In genomic region chr7:106057962-106058901, GRCh38 we compare ENCODE assay signal across 9 cellular contexts. TPM values are rescaled to one million over a fixed set of nuclear protein-coding genes. Genes with fewer than 3 reads are reported as not detected.
DNase-seq lines count a peak whose midpoint lies in the region; ATAC-seq and TF ChIP-seq lines count a peak whose summit lies in the region.
"Had no signal": no experiment of that assay in that cellular context is flagged by ENCODE, and none has a peak within 500 bp of the region (broad histone marks: within the 10 kb centered on the region; RNA-seq: fewer than 3 reads in every experiment).

No MANE protein-coding gene starts in this region.

- no peak overlapping the region for H3K27ac ChIP-seq in lung (ENCODE audit: low read depth in 1 of 2, low read length in 1 of 2)

- CTCF ChIA-PET in WTC11 (lab: Charles Lee): interaction anchor here (0.6 to 4.4 kb wide), 4 partner anchors 18 to 99 kb away, joined by 3 to 44 read pairs (median 4); no protein-coding TSS in a partner anchor

- H3K4me1 Mint-ChIP-seq in WTC11 (peaks cover 29% of the 10 kb centered on the region), mesothelial cell of epicardium (peaks cover 24% of the 10 kb centered on the region)

- peaks cover 0 to 3% of the 10 kb centered on the region in 2 donors for H3K4me1 ChIP-seq in lung (ENCODE audit: control insufficient read depth in 2 of 2, insufficient read depth in 2 of 2, low read length in 2 of 2)

- no peak overlapping the region for H3K4me3 ChIP-seq in lung

- H3K27ac Mint-ChIP-seq in WTC11 (no peak overlapping the region), mesothelial cell of epicardium (no peak overlapping the region)
- H3K27ac Mint-ChIP-seq: dendritic cell treated with granulocyte-macrophage colony-stimulating factor and Interleukin-4, amounts not matched to agents 40 ng/mL and 50 ng/mL, for 4 days had no signal

- H3K27me3 Mint-ChIP-seq in WTC11 (ENCODE audit: low read depth) (peaks cover 3% of the 10 kb centered on the region; the same call in 1 of the 2 replicates), mesothelial cell of epicardium (ENCODE audit: low read depth) (peaks cover 7% of the 10 kb centered on the region)

- POLR2A ChIA-PET in WTC11 (lab: Charles Lee): interaction anchor here (0.9 kb wide), 1 partner anchor 37 kb away, joined by 3 read pairs; no protein-coding TSS in a partner anchor

- H3K9me3 ChIP-seq in lung (ENCODE audit: control insufficient read depth in 2 of 2, insufficient read depth in 1 of 2, low read length in 1 of 2): no peaks in the 10 kb centered on the region

- no peaks in the 10 kb centered on the region for H3K36me3 ChIP-seq in lung (ENCODE audit: control insufficient read depth in 2 of 2, insufficient read depth in 2 of 2, low read length in 2 of 2)

- H3K4me3 Mint-ChIP-seq in WTC11 (no peak overlapping the region), mesothelial cell of epicardium (no peak overlapping the region)
- H3K4me3 Mint-ChIP-seq: dendritic cell treated with granulocyte-macrophage colony-stimulating factor and Interleukin-4, amounts not matched to agents 40 ng/mL and 50 ng/mL, for 4 days had no signal

- H3K36me3 Mint-ChIP-seq in WTC11 (peaks cover 11% of the 10 kb centered on the region), mesothelial cell of epicardium (peaks cover 1% of the 10 kb centered on the region)

- WGBS in lung, 2 donors: 66% methylated on average over 19 of the region's 19 CpGs

- H3K9me3 Mint-ChIP-seq in WTC11 (peaks cover 16% of the 10 kb centered on the region), mesothelial cell of epicardium (peaks cover 5% of the 10 kb centered on the region)
- H3K9me3 Mint-ChIP-seq: dendritic cell treated with granulocyte-macrophage colony-stimulating factor and Interleukin-4, amounts not matched to agents 40 ng/mL and 50 ng/mL, for 4 days had no signal

- H3K27me3 ChIP-seq in lung (ENCODE audit: control insufficient read depth, insufficient read depth): no peaks in the 10 kb centered on the region

- ATAC-seq in GM19452 (IDR thresholded peaks at IDR 0.05; ENCODE audit: unreplicated experiment) (peak; percentile 65), HG03439 (IDR thresholded peaks at IDR 0.05; ENCODE audit: unreplicated experiment) (peak; percentile 44), WTC11 (no peak), lung (ENCODE audit: insufficient read depth, low FRiP score) (no peak)

- no peak for TF ChIP-seq CTCF in WTC11 (IDR thresholded peaks at IDR 0.05)
- no peak for TF ChIP-seq CTCF in lung (IDR thresholded peaks at IDR 0.05; ENCODE audit: control extremely low read depth, extremely low read depth)
- no peak for TF ChIP-seq CTCF in mesothelial cell of epicardium (IDR thresholded peaks at IDR 0.05; ENCODE audit: unreplicated experiment)

- DNase-seq in DMS79 (lab: John Stamatoyannopoulos, UW) (peak; percentile 94), WTC11 (ENCODE audit: low spot score) (no peak), lung (ENCODE audit: low spot score) (peak; percentile 73), mesothelial cell of epicardium (ENCODE audit: low spot score in 2 of 2, unreplicated experiment in 2 of 2) (no peak), NCI-H2227 treated with DMSO at 0.1 percent for 48 hours (lab: John Stamatoyannopoulos, UW) (no peak), NCI-H226 (no peak)

TF ChIP-seq in WTC11, 78 proteins besides CTCF, POLR2A, EP300 and RAD21:
- no peak for TF ChIP-seq USF2 (CRISPR knock-in tag; IDR thresholded peaks at IDR 0.05)
- peak; percentile 27; the same call in 1 of the 2 replicates for TF ChIP-seq SMAD3 (CRISPR knock-in tag; IDR thresholded peaks at IDR 0.05; ENCODE audit: borderline replicate concordance)
TF ChIP-seq in WTC11: peak in this region for 1.

RNA-seq across cellular contexts. Expression of gene SYPL1, which starts 53.9 kb away (rescaled TPM):
- total RNA-seq in WTC11 (2021): 48.5 to 54.8 TPM (median 49.6 TPM) in 3 replicates
- 100 to 1,000 TPM in 1 of 2 donors, 10 to 100 TPM in 1; 71.6 to 114 TPM for total RNA-seq in lung
- polyA plus RNA-seq in lung: 10 to 100 TPM; 52.7 to 65.2 TPM
- total RNA-seq in mesothelial cell of epicardium: 63.9 to 64.3 TPM (median 64.0 TPM) in 3 replicates

Comparison
In these comparisons a context has a peak if more than half of its experiments do, and no peak if none do; other contexts are left out.
1. DNase-seq: peak in DMS79 (single experiment) and lung (single experiment); none in WTC11 (single experiment), mesothelial cell of epicardium (0 of 2), NCI-H2227 treated with DMSO at 0.1 percent for 48 hours (single experiment) and NCI-H226 (single experiment).
2. ATAC-seq: peak in GM19452 (single experiment) and HG03439 (single experiment); none in WTC11 (single experiment) and lung (single experiment).